ENCODE assay signal across 24 cellular contexts in genomic region chr1:32904797-32905196, GRCh38. TPM values are rescaled to one million over a fixed set of nuclear protein-coding genes. Genes with fewer than 3 reads are reported as not detected.
"Had no signal": no experiment of that assay in that cellular context is flagged by ENCODE, and none has a peak within 500 bp of the region (broad histone marks: within the 10 kb centered on the region; RNA-seq: fewer than 3 reads in every experiment).

No MANE protein-coding gene starts in this region.

- H3K9ac ChIP-seq: parathyroid adenoma had no signal

- ATAC-seq: activated CD8-positive, alpha-beta T cell treated with anti-CD3 and anti-CD28 coated beads for 36 hours; activated naive CD8-positive, alpha-beta T cell treated with anti-CD3 and anti-CD28 coated beads, Interleukin-2, amount 50 U/mL, for 24 hours; gastroesophageal sphincter; heart right ventricle; natural killer cell treated with Interleukin-12 subunit alpha and Interleukin-12 subunit beta and Interleukin-15 and Interleukin-18, amount 100 ng/mL, for 72 hours; sciatic nerve had no signal

- DNase-seq: activated CD4-positive, alpha-beta T cell treated with anti-CD3 and anti-CD28 coated beads, Interleukin-2, amount 10 ng/mL, durations not matched to agents 24 days and 14 days; activated CD8-positive, alpha-beta T cell treated with anti-CD3 and anti-CD28 coated beads for 36 hours; activated naive CD4-positive, alpha-beta T cell treated with anti-CD3 and anti-CD28 coated beads, Interleukin-2, amount 10 ng/mL, durations not matched to agents 7 days and 5 days; activated naive CD8-positive, alpha-beta T cell treated with anti-CD3 and anti-CD28 coated beads, Interleukin-2, amount 50 U/mL, for 24 hours; activated T-cell treated with anti-CD3 and anti-CD28 coated beads, Interleukin-2, amount 50 U/mL, for 24 hours; anterior cingulate cortex; cerebellar nuclear complex; effector CD8-positive, alpha-beta T cell; heart right ventricle; immature natural killer cell; kidney glomerular epithelial cell; spleen; stimulated activated naive B cell treated with anti-CD40 and anti-IgM and Interleukin-4, amounts not matched to agents 10 μg/mL and 1 μg/mL and 100 μg/mL, for 72 hours; T-helper 1 cell; T-helper 9 cell had no signal

- H3K4me1 ChIP-seq: parathyroid adenoma had no signal

- H3K27ac Mint-ChIP-seq: activated CD4-positive, alpha-beta T cell treated with anti-CD3 and anti-CD28 coated beads, Interleukin-2, amount 10 ng/mL, durations not matched to agents 24 days and 14 days; activated CD8-positive, alpha-beta T cell treated with anti-CD3 and anti-CD28 coated beads for 36 hours; activated naive CD4-positive, alpha-beta T cell treated with anti-CD3 and anti-CD28 coated beads, Interleukin-2, amount 10 ng/mL, durations not matched to agents 7 days and 5 days; activated naive CD8-positive, alpha-beta T cell treated with anti-CD3 and anti-CD28 coated beads, Interleukin-2, amount 50 U/mL, for 24 hours; activated T-cell treated with anti-CD3 and anti-CD28 coated beads, Interleukin-2, amount 50 U/mL, for 24 hours; activated T-helper 2 cell treated with anti-CD3 and anti-CD28 coated beads, Interferon-gamma antibody, Interleukin-2, Interleukin-4, amounts not matched to agents 10 μg/mL and 5 μg/mL and 100 μg/mL, durations not matched to agents 14 hours and 24 hours and 36 hours; immature natural killer cell; memory B cell; natural killer cell treated with Interleukin-12 subunit alpha and Interleukin-12 subunit beta and Interleukin-15 and Interleukin-18, amount 100 ng/mL, for 72 hours; stimulated activated naive B cell treated with anti-CD40 and anti-IgM and Interleukin-4, amounts not matched to agents 10 μg/mL and 1 μg/mL and 100 μg/mL, for 72 hours had no signal

- H3K4me3 Mint-ChIP-seq: activated CD4-positive, alpha-beta T cell treated with anti-CD3 and anti-CD28 coated beads, Interleukin-2, amount 10 ng/mL, durations not matched to agents 24 days and 14 days; activated CD8-positive, alpha-beta T cell treated with anti-CD3 and anti-CD28 coated beads for 36 hours; activated naive CD4-positive, alpha-beta T cell treated with anti-CD3 and anti-CD28 coated beads, Interleukin-2, amount 10 ng/mL, durations not matched to agents 7 days and 5 days; activated naive CD8-positive, alpha-beta T cell treated with anti-CD3 and anti-CD28 coated beads, Interleukin-2, amount 50 U/mL, for 24 hours; activated T-cell treated with anti-CD3 and anti-CD28 coated beads, Interleukin-2, amount 50 U/mL, for 24 hours; immature natural killer cell; memory B cell; natural killer cell treated with Interleukin-12 subunit alpha and Interleukin-12 subunit beta and Interleukin-15 and Interleukin-18, amount 100 ng/mL, for 72 hours; stimulated activated naive B cell treated with anti-CD40 and anti-IgM and Interleukin-4, amounts not matched to agents 10 μg/mL and 1 μg/mL and 100 μg/mL, for 72 hours had no signal

- H3K36me3 ChIP-seq: esophagus muscularis mucosa, gastroesophageal sphincter, heart right ventricle, neutrophil, spleen had no signal

- H3K9me3 Mint-ChIP-seq: activated CD4-positive, alpha-beta T cell treated with anti-CD3 and anti-CD28 coated beads, Interleukin-2, amount 10 ng/mL, durations not matched to agents 24 days and 14 days; activated CD8-positive, alpha-beta T cell treated with anti-CD3 and anti-CD28 coated beads for 36 hours; activated naive CD4-positive, alpha-beta T cell treated with anti-CD3 and anti-CD28 coated beads, Interleukin-2, amount 10 ng/mL, durations not matched to agents 7 days and 5 days; activated naive CD8-positive, alpha-beta T cell treated with anti-CD3 and anti-CD28 coated beads, Interleukin-2, amount 50 U/mL, for 24 hours; activated T-cell treated with anti-CD3 and anti-CD28 coated beads, Interleukin-2, amount 50 U/mL, for 24 hours; activated T-helper 2 cell treated with anti-CD3 and anti-CD28 coated beads, Interferon-gamma antibody, Interleukin-2, Interleukin-4, amounts not matched to agents 10 μg/mL and 5 μg/mL and 100 μg/mL, durations not matched to agents 14 hours and 24 hours and 36 hours; memory B cell; natural killer cell treated with Interleukin-12 subunit alpha and Interleukin-12 subunit beta and Interleukin-15 and Interleukin-18, amount 100 ng/mL, for 72 hours; stimulated activated naive B cell treated with anti-CD40 and anti-IgM and Interleukin-4, amounts not matched to agents 10 μg/mL and 1 μg/mL and 100 μg/mL, for 72 hours had no signal

- H3K9me3 ChIP-seq: esophagus muscularis mucosa, gastroesophageal sphincter, heart right ventricle, neutrophil, spleen had no signal

- H3K36me3 Mint-ChIP-seq: activated naive CD4-positive, alpha-beta T cell treated with anti-CD3 and anti-CD28 coated beads, Interleukin-2, amount 10 ng/mL, durations not matched to agents 7 days and 5 days; immature natural killer cell; memory B cell; natural killer cell treated with Interleukin-12 subunit alpha and Interleukin-12 subunit beta and Interleukin-15 and Interleukin-18, amount 100 ng/mL, for 72 hours; stimulated activated naive B cell treated with anti-CD40 and anti-IgM and Interleukin-4, amounts not matched to agents 10 μg/mL and 1 μg/mL and 100 μg/mL, for 72 hours had no signal

- H3K4me3 ChIP-seq: esophagus muscularis mucosa, gastroesophageal sphincter, heart right ventricle, spleen had no signal

- H3K27ac ChIP-seq: esophagus muscularis mucosa, gastroesophageal sphincter, heart right ventricle, neutrophil, parathyroid adenoma, spleen had no signal

RNA-seq across cellular contexts. Expression of gene HPCA, which starts 18.5 kb away (rescaled TPM):
- total RNA-seq: activated CD4-positive, alpha-beta T cell treated with anti-CD3 and anti-CD28 coated beads, Interleukin-2, amount 10 ng/mL, durations not matched to agents 24 days and 14 days; heart right ventricle; liver had no signal

RNA-seq across cellular contexts. Expression of gene FNDC5, which starts 34.1 kb away (rescaled TPM):
- total RNA-seq: activated CD4-positive, alpha-beta T cell treated with anti-CD3 and anti-CD28 coated beads, Interleukin-2, amount 10 ng/mL, durations not matched to agents 24 days and 14 days; activated CD8-positive, alpha-beta T cell treated with anti-CD3 and anti-CD28 coated beads for 36 hours; activated T-helper 2 cell treated with anti-CD3 and anti-CD28 coated beads, Interferon-gamma antibody, Interleukin-2, Interleukin-4, amounts not matched to agents 10 μg/mL and 5 μg/mL and 100 μg/mL, durations not matched to agents 14 hours and 24 hours and 36 hours; natural killer cell treated with Interleukin-12 subunit alpha and Interleukin-12 subunit beta and Interleukin-15 and Interleukin-18, amount 100 ng/mL, for 72 hours; spleen had no signal
